ENCODE assay signal across 8 cellular contexts in the genomic region with DNA sequence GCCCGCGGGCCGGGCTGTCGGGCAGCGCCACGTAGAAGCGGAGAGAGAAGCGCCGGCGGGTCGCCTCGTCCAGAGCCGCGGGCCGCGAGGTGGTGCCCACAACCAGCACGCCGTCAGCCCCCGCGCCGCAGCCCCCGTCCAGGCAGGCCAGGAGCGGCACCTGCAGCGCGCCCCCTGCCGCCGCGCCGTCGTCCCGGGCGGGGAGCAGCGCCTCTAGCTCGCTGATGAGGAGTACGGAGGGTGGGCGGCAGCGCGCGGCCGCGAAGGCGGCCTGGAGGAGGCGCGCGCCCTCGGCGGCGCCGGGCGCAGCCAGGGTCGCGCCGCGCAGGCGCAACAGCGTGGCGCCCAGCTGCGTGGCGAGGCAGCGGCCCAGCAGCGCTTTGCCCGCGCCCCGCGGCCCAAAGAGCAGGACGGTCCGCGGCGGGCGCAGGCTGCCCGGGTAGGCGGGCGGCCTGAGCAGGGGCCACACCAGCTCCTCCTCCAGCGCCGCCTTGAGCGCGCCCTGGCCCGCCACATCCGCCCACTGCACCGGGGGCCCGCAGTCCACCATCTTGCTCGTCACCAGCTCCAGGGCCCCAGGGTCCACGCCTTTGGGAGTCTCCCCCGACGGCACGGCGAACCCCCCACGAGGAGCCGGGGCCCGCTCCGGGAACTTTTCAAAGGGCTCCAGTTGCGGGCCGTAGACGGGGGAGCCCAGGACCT. TPM values are rescaled to one million over a fixed set of nuclear protein-coding genes. Genes with fewer than 3 reads are reported as not detected.
DNase-seq lines count a peak whose midpoint lies in the region; ATAC-seq and TF ChIP-seq lines count a peak whose summit lies in the region.

No MANE protein-coding gene starts in this region.

- intact Hi-C loops in naive thymus-derived CD4-positive, alpha-beta T cell (cut with micrococcal nuclease) = loop anchor here (1.0 to 10.0 kb wide), 8 partner anchors 54 to 1994 kb away; partner anchors contain the start of genes ACVR1B (in 2 of the 2), ATF1 (in 1 of the 2), NCKAP5L (in 1 of the 2) and SCN8A (in 1 of the 2)

- ATAC-seq in naive thymus-derived CD4-positive, alpha-beta T cell = peak; percentile 88
- ATAC-seq in stimulated activated naive B cell treated with anti-CD40 and anti-IgM and Interleukin-4, amounts not matched to agents 10 μg/mL and 1 μg/mL and 100 μg/mL, for 72 hours (replicated peaks) = peak; percentile 82 to 85
- ATAC-seq in GM21786 (IDR thresholded peaks at IDR 0.05; ENCODE audit: unreplicated experiment) (no peak), HG03457 (IDR thresholded peaks at IDR 0.05; ENCODE audit: unreplicated experiment) (no peak)

- peak overlapping the region; percentile 69 for H3K4me3 ChIP-seq in naive thymus-derived CD4-positive, alpha-beta T cell (ENCODE audit: low read length)

- TF ChIP-seq CTCF in GM13977 (IDR thresholded peaks at IDR 0.05; ENCODE audit: extremely low read depth, insufficient read depth, missing control alignments) = peak; percentile 42

- no peaks in the 10 kb centered on the region for H3K9me3 ChIP-seq in naive thymus-derived CD4-positive, alpha-beta T cell (ENCODE audit: control insufficient read depth in 2 of 3, low read length in 3 of 3)

- peak overlapping the region; percentile 77 for H3K27ac ChIP-seq in naive thymus-derived CD4-positive, alpha-beta T cell (ENCODE audit: low read depth, low read length)

- no peaks in the 10 kb centered on the region for H3K27me3 ChIP-seq in naive thymus-derived CD4-positive, alpha-beta T cell (ENCODE audit: control insufficient read depth in 2 of 2, insufficient read depth in 2 of 2, low read length in 2 of 2)

- CTCF ChIA-PET in naive thymus-derived CD4-positive, alpha-beta T cell (lab: Charles Lee) = interaction anchor here (0.6 to 1.3 kb wide), 7 partner anchors 11 to 434 kb away, joined by 3 to 4 read pairs (median 3); no protein-coding TSS in a partner anchor

- H3K9me3 Mint-ChIP-seq in naive thymus-derived CD4-positive, alpha-beta T cell = no peaks in the 10 kb centered on the region
- no peaks in the 10 kb centered on the region for H3K9me3 Mint-ChIP-seq in stimulated activated naive B cell treated with anti-CD40 and anti-IgM and Interleukin-4, amounts not matched to agents 10 μg/mL and 1 μg/mL and 100 μg/mL, for 72 hours

- H3K4me1 Mint-ChIP-seq in naive thymus-derived CD4-positive, alpha-beta T cell = peaks cover 12 to 28% (median 18%) of the 10 kb centered on the region in 7 donors
- peaks cover 4 to 15% of the 10 kb centered on the region in 2 donors for H3K4me1 Mint-ChIP-seq in stimulated activated naive B cell treated with anti-CD40 and anti-IgM and Interleukin-4, amounts not matched to agents 10 μg/mL and 1 μg/mL and 100 μg/mL, for 72 hours

- H3K36me3 Mint-ChIP-seq in naive thymus-derived CD4-positive, alpha-beta T cell = no peaks in the 10 kb centered on the region
- H3K36me3 Mint-ChIP-seq in stimulated activated naive B cell treated with anti-CD40 and anti-IgM and Interleukin-4, amounts not matched to agents 10 μg/mL and 1 μg/mL and 100 μg/mL, for 72 hours = peaks cover 0 to under 1% of the 10 kb centered on the region in 2 donors

- peaks cover 5 to 11% of the 10 kb centered on the region in 2 donors for H3K4me1 ChIP-seq in naive thymus-derived CD4-positive, alpha-beta T cell (ENCODE audit: control insufficient read depth in 2 of 2, insufficient read depth in 2 of 2, low read length in 2 of 2)

- in situ Hi-C loops in GM13977 (cut with MboI; ENCODE audit: low pct_unique_long_range_greater_than_20kb, low sequenced_read_pairs, unreplicated experiment) = no loop called here

- POLR2A ChIA-PET in naive thymus-derived CD4-positive, alpha-beta T cell (lab: Charles Lee) = interaction anchor here (0.6 to 1.7 kb wide), 7 partner anchors 10 to 582 kb away, joined by 3 to 12 read pairs (median 3); partner anchors contain the start of gene DAZAP2

- H3K36me3 ChIP-seq in naive thymus-derived CD4-positive, alpha-beta T cell (ENCODE audit: control insufficient read depth in 2 of 3, insufficient read depth in 3 of 3, low read length in 3 of 3) = peaks cover 0 to 4% (median 0%) of the 10 kb centered on the region in 3 experiments

- peaks cover 0 to 39% (median 0%) of the 10 kb centered on the region in 5 donors for H3K27me3 Mint-ChIP-seq in naive thymus-derived CD4-positive, alpha-beta T cell
- peaks cover 17 to 39% of the 10 kb centered on the region in 2 donors for H3K27me3 Mint-ChIP-seq in stimulated activated naive B cell treated with anti-CD40 and anti-IgM and Interleukin-4, amounts not matched to agents 10 μg/mL and 1 μg/mL and 100 μg/mL, for 72 hours

- DNase-seq in GM13977 (ENCODE audit: low spot score) (peak; percentile 72), NCI-H226 (peak; percentile 68)
- DNase-seq in activated CD4-positive, alpha-beta T cell treated with anti-CD3 and anti-CD28 coated beads, Interleukin-2, amount 50 U/mL, for 4 hours = peak; percentile 77 to 80
- peak; percentile 70 for DNase-seq in effector CD8-positive, alpha-beta T cell (lab: John Stamatoyannopoulos, UW)
- DNase-seq in naive thymus-derived CD4-positive, alpha-beta T cell = peak; percentile 68 to 83 (median 80)
- peak; percentile 66 for DNase-seq in stimulated activated naive B cell treated with anti-CD40 and anti-IgM and Interleukin-4, amounts not matched to agents 10 μg/mL and 1 μg/mL and 100 μg/mL, for 72 hours

- peak overlapping the region in 1 of 9 donors; percentile 17 for H3K27ac Mint-ChIP-seq in naive thymus-derived CD4-positive, alpha-beta T cell
- peak overlapping the region; percentile 20 for H3K27ac Mint-ChIP-seq in stimulated activated naive B cell treated with anti-CD40 and anti-IgM and Interleukin-4, amounts not matched to agents 10 μg/mL and 1 μg/mL and 100 μg/mL, for 72 hours

- peak overlapping the region; percentile 47 to 83 (median 74) for H3K4me3 Mint-ChIP-seq in naive thymus-derived CD4-positive, alpha-beta T cell
- peak overlapping the region; percentile 52 to 79 for H3K4me3 Mint-ChIP-seq in stimulated activated naive B cell treated with anti-CD40 and anti-IgM and Interleukin-4, amounts not matched to agents 10 μg/mL and 1 μg/mL and 100 μg/mL, for 72 hours

RNA-seq across cellular contexts. Expression of gene FIGNL2, which starts 27.6 kb away (rescaled TPM):
- 1 to 10 TPM in 4 of 5 experiments, under 1 TPM in 1; 0.22 to 2.1 (median 1.5) TPM for total RNA-seq in naive thymus-derived CD4-positive, alpha-beta T cell
- polyA plus RNA-seq in naive thymus-derived CD4-positive, alpha-beta T cell = under 1 TPM in 1 of 2 donors, not detected in 1; 0.07 TPM

Comparison
In these comparisons a context has a peak if more than half of its experiments do, and no peak if none do; other contexts are left out.
1. ATAC-seq: peak in naive thymus-derived CD4-positive, alpha-beta T cell (single experiment) and stimulated activated naive B cell treated with anti-CD40 and anti-IgM and Interleukin-4, amounts not matched to agents 10 μg/mL and 1 μg/mL and 100 μg/mL, for 72 hours (2 of 2); none in GM21786 (single experiment) and HG03457 (single experiment).
2. Peak in every context shown above with its lines, with median percentiles within 50 percentile points of each other: DNase-seq.